Comparison of ENCODE assay signal across 11 cellular contexts in genomic region chr21:37870229-37870628, GRCh38. TPM values are rescaled to one million over a fixed set of nuclear protein-coding genes. Genes with fewer than 3 reads are reported as not detected.
"Had no signal": no experiment of that assay in that cellular context is flagged by ENCODE, and none has a peak within 500 bp of the region (broad histone marks: within the 10 kb centered on the region; RNA-seq: fewer than 3 reads in every experiment).

No MANE protein-coding gene starts in this region.

- DNase-seq: activated CD4-positive, alpha-beta T cell treated with anti-CD3 and anti-CD28 coated beads, Interleukin-2, amount 50 U/mL, for 1 hour; activated effector memory CD4-positive, alpha-beta T cell treated with anti-CD3 and anti-CD28 coated beads, Interleukin-2, amount 50 U/mL, for 16 hours; effector memory CD4-positive, alpha-beta T cell; heart right ventricle; naive thymus-derived CD4-positive, alpha-beta T cell; retina; stimulated activated CD4-positive, alpha-beta T cell treated with anti-CD3 and anti-CD28 coated beads, Interleukin-15, amount 100 ng/mL, for 24 hours; stimulated activated CD4-positive, alpha-beta T cell treated with anti-CD3 and anti-CD28 coated beads, Interleukin-4, amount 100 ng/mL, for 4 hours; stimulated activated naive CD8-positive, alpha-beta T cell treated with anti-CD3 and anti-CD28 coated beads, Interleukin-15, amount 100 ng/mL, for 72 hours; testis had no signal

RNA-seq across cellular contexts. Expression of gene KCNJ6, which starts 46.0 kb away (rescaled TPM):
- total RNA-seq: heart right ventricle; lung microvascular endothelial cell; naive thymus-derived CD4-positive, alpha-beta T cell had no signal
- polyA plus RNA-seq: heart right ventricle had no signal
